13 cellular contexts compared by ENCODE assay signal in the genomic region with DNA sequence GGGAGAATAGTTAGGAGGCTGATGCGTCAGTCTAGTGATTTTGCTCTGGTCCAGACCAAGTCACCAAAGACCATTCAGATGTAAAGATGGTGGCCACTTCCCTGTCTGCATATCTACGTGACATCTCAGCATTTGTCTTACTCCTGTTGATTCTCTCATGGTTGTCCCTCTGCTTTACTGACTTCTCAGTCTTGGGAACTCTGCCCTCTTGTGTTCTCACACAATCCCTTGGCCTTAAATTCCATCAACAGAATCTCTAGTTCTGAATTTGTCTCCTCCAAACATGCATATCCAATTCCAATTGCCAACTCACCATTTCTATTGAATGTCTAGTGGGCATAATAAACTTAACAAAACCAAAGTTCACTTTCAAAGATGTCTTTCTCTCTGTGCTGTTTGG.
DNase-seq lines count a peak whose midpoint lies in the region; ATAC-seq, FAIRE-seq and TF ChIP-seq lines count a peak whose summit lies in the region.
"Had no signal": no experiment of that assay in that cellular context is flagged by ENCODE, and none has a peak within 500 bp of the region (broad histone marks: within the 10 kb centered on the region; RNA-seq: fewer than 3 reads in every experiment).

No MANE protein-coding gene starts in this region.

- no peaks in the 10 kb centered on the region for H4K20me1 ChIP-seq in HCT116 (ENCODE audit: insufficient read depth)

- DNase-seq in HCT116 (ENCODE audit: low read depth, low spot score) (no peak), SK-MEL-5 (ENCODE audit: low read depth, low spot score) (peak; percentile 51), iPS DF 6.9 (ENCODE audit: low read depth, low spot score) (peak; percentile 9), type B pancreatic cell (ENCODE audit: extremely low spot score, unreplicated experiment) (no peak), esophagus squamous epithelium (lab: John Stamatoyannopoulos, UW) (no peak), NCI-H187 treated with DMSO at 0.1 percent for 48 hours (lab: John Stamatoyannopoulos, UW) (no peak), RCC 7860 (ENCODE audit: low spot score) (no peak)
- DNase-seq: CD8-positive, alpha-beta T cell; NCI-H187; right cardiac atrium; trophoblast cell had no signal

- ATAC-seq in HCT116, result peak; percentile 38; the same call in 1 of the 2 replicates
- ATAC-seq: CD8-positive, alpha-beta T cell; right cardiac atrium had no signal

- H3K36me3 ChIP-seq in HCT116 (ENCODE audit: control insufficient read depth in 1 of 2, insufficient read depth in 2 of 2, low read length in 2 of 2), result no peaks in the 10 kb centered on the region
- H3K36me3 ChIP-seq in iPS DF 6.9 (ENCODE audit: control insufficient read depth, insufficient read depth, low read length), result 0 out of 2 replicates have a peak, but pooled peaks cover 2% of the 10 kb centered on the region
- H3K36me3 ChIP-seq in esophagus squamous epithelium, result no peaks in the 10 kb centered on the region

- intact Hi-C loops in HCT116 (cut with micrococcal nuclease), result loop anchor here (5.0 kb wide), 2 partner anchors 149 to 169 kb away; no protein-coding TSS in a partner anchor
- intact Hi-C loops in esophagus squamous epithelium (cut with DNase I), result no loop called here

- no peak overlapping the region for H3K4me3 Mint-ChIP-seq in type B pancreatic cell
- H3K4me3 Mint-ChIP-seq: CD8-positive, alpha-beta T cell had no signal

- BruUV-seq in HCT116 (replicated peaks; lab: Mats Ljungman, UMichigan), result no TSS peak

- H3K27ac Mint-ChIP-seq in type B pancreatic cell, result no peak overlapping the region
- H3K27ac Mint-ChIP-seq: CD8-positive, alpha-beta T cell had no signal

- no peaks in the 10 kb centered on the region for H3K9me3 Mint-ChIP-seq in type B pancreatic cell
- H3K9me3 Mint-ChIP-seq: CD8-positive, alpha-beta T cell had no signal

- H3K27me3 Mint-ChIP-seq in type B pancreatic cell, result peaks cover 4% of the 10 kb centered on the region

- H3K9me3 ChIP-seq in HCT116 (ENCODE audit: control insufficient read depth in 1 of 2, insufficient read depth in 1 of 2, low read depth in 1 of 2, low read length in 2 of 2), result no peaks in the 10 kb centered on the region
- H3K9me3 ChIP-seq in iPS DF 6.9 (ENCODE audit: control insufficient read depth, insufficient read depth, low read length), result no peaks in the 10 kb centered on the region
- no peaks in the 10 kb centered on the region for H3K9me3 ChIP-seq in esophagus squamous epithelium

- TF ChIP-seq RAD21 in HCT116 (IDR thresholded peaks at IDR 0.05; ENCODE audit: low read depth), result peak; percentile 16; the same call in 1 of the 2 replicates

- H2AFZ ChIP-seq in HCT116 (ENCODE audit: low read depth, low read length, poor library complexity, severe bottlenecking), result no peak overlapping the region

- no peaks in the 10 kb centered on the region for H3K9me2 ChIP-seq in HCT116 (ENCODE audit: insufficient read depth)

- TF ChIP-seq POLR2A in HCT116 (IDR thresholded peaks at IDR 0.05; ENCODE audit: borderline replicate concordance, extremely low read depth, insufficient read depth, insufficient read length) (no peak), esophagus squamous epithelium (IDR thresholded peaks at IDR 0.05) (no peak)

- no peak overlapping the region for H3K4me2 ChIP-seq in HCT116 (ENCODE audit: low read length)

- POLR2A ChIA-PET in HCT116 (lab: Charles Lee), result no interaction called here

- CTCF ChIA-PET in HCT116 (lab: Charles Lee), result no interaction called here

- H3K4me1 Mint-ChIP-seq in type B pancreatic cell (ENCODE audit: unreplicated experiment), result no peaks in the 10 kb centered on the region

- H3K79me2 ChIP-seq in HCT116 (ENCODE audit: insufficient read depth, low read length), result no peaks in the 10 kb centered on the region

- in situ Hi-C loops in SK-MEL-5 (cut with HindIII; ENCODE audit: low pct_unique_long_range_greater_than_20kb, low sequenced_read_pairs), result no loop called here

- RAD21 ChIA-PET in HCT116 (lab: Charles Lee; ENCODE audit: low non-redundant PET in 1 of 2, low total read pairs in 2 of 2, uncharacterized antibody in 2 of 2, unreplicated experiment in 2 of 2), result no interaction called here

- H3K27me3 ChIP-seq in HCT116 (ENCODE audit: insufficient read depth, low read length), result peaks cover 34% of the 10 kb centered on the region
- H3K27me3 ChIP-seq in iPS DF 6.9 (ENCODE audit: control insufficient read depth, insufficient read depth, low read length), result no peaks in the 10 kb centered on the region
- H3K27me3 ChIP-seq in esophagus squamous epithelium, result no peaks in the 10 kb centered on the region

- TF ChIP-seq CTCF in C4-2B (conservative IDR thresholded peaks at IDR 0.05), result 0 out of 2 replicates have a peak, but pooled peaks have one; percentile 7
- TF ChIP-seq CTCF in HCT116 (IDR thresholded peaks at IDR 0.05 in 2 of 3, conservative IDR thresholded peaks at IDR 0.05 in 1 of 3; ENCODE audit: borderline replicate concordance in 1 of 3, insufficient read depth in 1 of 3, low read depth in 2 of 3, low read length in 2 of 3), result peak in 2 of 3 experiments; percentile 8 to 22; a peak in 2 of 6 replicates
- no peak for TF ChIP-seq CTCF in type B pancreatic cell (conservative IDR thresholded peaks at IDR 0.05)
- TF ChIP-seq CTCF in esophagus squamous epithelium (IDR thresholded peaks at IDR 0.05), result no peak

- H3K36me3 Mint-ChIP-seq in type B pancreatic cell, result no peaks in the 10 kb centered on the region
- H3K36me3 Mint-ChIP-seq: CD8-positive, alpha-beta T cell had no signal

- FAIRE-seq in RCC 7860 (lab: Jason Lieb, UNC), result no peak
- FAIRE-seq: TTC549 had no signal

- no peaks in the 10 kb centered on the region for H3K4me1 ChIP-seq in HCT116 (ENCODE audit: control insufficient read depth in 1 of 2, insufficient read depth in 2 of 2, low read length in 2 of 2)
- H3K4me1 ChIP-seq in iPS DF 6.9 (ENCODE audit: control insufficient read depth, insufficient read depth, low read length), result no peaks in the 10 kb centered on the region
- no peaks in the 10 kb centered on the region for H3K4me1 ChIP-seq in esophagus squamous epithelium

- H3K27ac ChIP-seq in C4-2B, result no peak overlapping the region
- H3K27ac ChIP-seq in HCT116 (ENCODE audit: low read depth, low read length), result no peak overlapping the region
- H3K27ac ChIP-seq in iPS DF 6.9 (ENCODE audit: low read length), result no peak overlapping the region
- no peak overlapping the region for H3K27ac ChIP-seq in esophagus squamous epithelium

- WGBS in iPS DF 6.9 (ENCODE audit: insufficient coverage, insufficient read length), result no CpG with 5 or more reads among the region's 2 CpGs
- 55 to 57% methylated on average over 2 of the region's 2 CpGs for WGBS in esophagus squamous epithelium, 2 donors

- no peak overlapping the region for H3K9ac ChIP-seq in HCT116 (ENCODE audit: low read length)

- H3K4me3 ChIP-seq in HCT116 (replicated peaks in 1 of 2; ENCODE audit: low read depth in 1 of 2, low read length in 2 of 2) (no peak overlapping the region), iPS DF 6.9 (ENCODE audit: low read length) (no peak overlapping the region), esophagus squamous epithelium (no peak overlapping the region)

TF ChIP-seq in HCT116, 20 proteins besides CTCF, POLR2A, EP300 and RAD21 (continues in another document):
- TF ChIP-seq, protein P1, sequence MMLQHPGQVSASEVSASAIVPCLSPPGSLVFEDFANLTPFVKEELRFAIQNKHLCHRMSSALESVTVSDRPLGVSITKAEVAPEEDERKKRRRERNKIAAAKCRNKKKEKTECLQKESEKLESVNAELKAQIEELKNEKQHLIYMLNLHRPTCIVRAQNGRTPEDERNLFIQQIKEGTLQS (IDR thresholded peaks at IDR 0.05), result no peak
- TF ChIP-seq FOSL1 (IDR thresholded peaks at IDR 0.05; ENCODE audit: low read depth) (no peak), EGR1 (IDR thresholded peaks at IDR 0.05; ENCODE audit: low read depth) (no peak), TCF7L2 (IDR thresholded peaks at IDR 0.05; ENCODE audit: borderline replicate concordance, extremely low read depth, insufficient read depth, insufficient read length) (no peak), SIN3A (IDR thresholded peaks at IDR 0.05; ENCODE audit: low read depth) (no peak), SRF (IDR thresholded peaks at IDR 0.05; ENCODE audit: low read depth) (no peak)
- TF ChIP-seq, protein P2, sequence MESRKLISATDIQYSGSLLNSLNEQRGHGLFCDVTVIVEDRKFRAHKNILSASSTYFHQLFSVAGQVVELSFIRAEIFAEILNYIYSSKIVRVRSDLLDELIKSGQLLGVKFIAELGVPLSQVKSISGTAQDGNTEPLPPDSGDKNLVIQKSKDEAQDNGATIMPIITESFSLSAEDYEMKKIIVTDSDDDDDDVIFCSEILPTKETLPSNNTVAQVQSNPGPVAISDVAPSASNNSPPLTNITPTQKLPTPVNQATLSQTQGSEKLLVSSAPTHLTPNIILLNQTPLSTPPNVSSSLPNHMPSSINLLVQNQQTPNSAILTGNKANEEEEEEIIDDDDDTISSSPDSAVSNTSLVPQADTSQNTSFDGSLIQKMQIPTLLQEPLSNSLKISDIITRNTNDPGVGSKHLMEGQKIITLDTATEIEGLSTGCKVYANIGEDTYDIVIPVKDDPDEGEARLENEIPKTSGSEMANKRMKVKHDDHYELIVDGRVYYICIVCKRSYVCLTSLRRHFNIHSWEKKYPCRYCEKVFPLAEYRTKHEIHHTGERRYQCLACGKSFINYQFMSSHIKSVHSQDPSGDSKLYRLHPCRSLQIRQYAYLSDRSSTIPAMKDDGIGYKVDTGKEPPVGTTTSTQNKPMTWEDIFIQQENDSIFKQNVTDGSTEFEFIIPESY (IDR thresholded peaks at IDR 0.05; ENCODE audit: extremely low read depth, insufficient replicate concordance, low read length), result no peak

Comparison
In these comparisons a context has a peak if more than half of its experiments do, and no peak if none do; other contexts are left out.
1. CTCF ChIP-seq: peak in C4-2B (single experiment) and HCT116 (2 of 3); none in type B pancreatic cell (single experiment) and esophagus squamous epithelium (0 of 6).
2. DNase-seq: peak in SK-MEL-5 (single experiment) and iPS DF 6.9 (single experiment); none in HCT116 (single experiment), type B pancreatic cell (single experiment), esophagus squamous epithelium (single experiment), NCI-H187 treated with DMSO at 0.1 percent for 48 hours (single experiment) and RCC 7860 (single experiment).